Comparison of ENCODE assay signal across 9 cellular contexts in the genomic region with DNA sequence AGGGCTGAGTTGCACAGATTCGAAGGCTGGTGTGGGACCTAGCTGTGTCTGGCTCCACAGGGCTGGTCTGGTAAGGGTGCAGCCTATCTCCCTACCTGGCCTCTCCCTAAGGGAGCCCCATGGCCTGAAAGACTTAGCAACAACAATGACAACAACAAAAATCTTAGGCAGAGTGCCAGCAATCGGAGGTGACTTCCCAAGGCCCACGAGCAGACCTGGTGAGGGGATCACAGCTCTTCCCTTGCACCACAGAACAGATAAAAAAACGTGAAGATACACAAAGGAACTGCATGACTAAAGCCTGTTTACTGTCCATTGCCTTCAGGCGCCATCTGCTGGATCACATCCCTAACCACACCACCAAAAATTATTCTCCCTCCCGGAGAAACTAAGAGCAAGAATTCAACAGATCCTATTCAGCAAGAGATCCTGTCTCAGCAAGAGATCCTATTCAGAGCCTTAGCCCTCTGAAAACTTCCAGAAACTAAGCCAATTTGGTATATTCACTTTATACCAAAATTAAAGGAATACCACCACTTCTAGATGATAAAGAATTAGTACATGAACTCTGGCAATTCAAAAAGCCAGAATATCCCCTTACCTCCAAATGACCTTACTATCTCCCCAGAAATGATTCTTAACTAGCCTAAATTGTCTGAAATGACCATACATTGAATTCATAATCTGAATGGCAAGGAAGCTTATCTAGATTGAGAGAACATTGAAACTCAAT. TPM values are rescaled to one million over a fixed set of nuclear protein-coding genes. Genes with fewer than 3 reads are reported as not detected.
DNase-seq lines count a peak whose midpoint lies in the region; ATAC-seq and TF ChIP-seq lines count a peak whose summit lies in the region.
"Had no signal": no experiment of that assay in that cellular context is flagged by ENCODE, and none has a peak within 500 bp of the region (broad histone marks: within the 10 kb centered on the region; RNA-seq: fewer than 3 reads in every experiment).

No MANE protein-coding gene starts in this region.

- H3K4me1 Mint-ChIP-seq in CD8-positive, alpha-beta T cell (ENCODE audit: low read depth): peaks cover 3% of the 10 kb centered on the region
- peaks cover 18% of the 10 kb centered on the region for H3K4me1 Mint-ChIP-seq in nephron progenitor cell

- H3K4me3 ChIP-seq in CD8-positive, alpha-beta T cell (ENCODE audit: low read depth, low read length): no peak overlapping the region
- H3K4me3 ChIP-seq in esophagus squamous epithelium (no peak overlapping the region), vagina (no peak overlapping the region)

- TF ChIP-seq POLR2A in esophagus squamous epithelium (IDR thresholded peaks at IDR 0.05) (no peak), vagina (IDR thresholded peaks at IDR 0.05) (no peak)

- no peak overlapping the region for H3K4me3 Mint-ChIP-seq in CD8-positive, alpha-beta T cell
- no peak overlapping the region for H3K4me3 Mint-ChIP-seq in nephron progenitor cell

- DNase-seq in CD8-positive, alpha-beta T cell: peak in 5 of 7 experiments; percentile 10 to 44 (median 22)
- peak; percentile 14 for DNase-seq in NCI-H524 treated with DMSO at 0.1 percent for 48 hours (lab: John Stamatoyannopoulos, UW)
- DNase-seq in activated CD8-positive, alpha-beta memory T cell treated with anti-CD3 and anti-CD28 coated beads, Interleukin-2, amount 50 U/mL, for 4 hours: peak; percentile 25
- DNase-seq in esophagus squamous epithelium (lab: John Stamatoyannopoulos, UW): no peak
- DNase-seq in nephron progenitor cell: peak; percentile 56
- no peak for DNase-seq in vagina (ENCODE audit: extremely low spot score in 2 of 2)

- peak; percentile 74 for ATAC-seq in CD8-positive, alpha-beta T cell
- ATAC-seq in GM18868 (IDR thresholded peaks at IDR 0.05; ENCODE audit: unreplicated experiment) (peak; percentile 46), HG03066 (IDR thresholded peaks at IDR 0.05; ENCODE audit: low read depth, unreplicated experiment) (peak; percentile 68)

- H3K27me3 Mint-ChIP-seq in CD8-positive, alpha-beta T cell (ENCODE audit: low read depth): peaks cover 21% of the 10 kb centered on the region
- H3K27me3 Mint-ChIP-seq in nephron progenitor cell (ENCODE audit: low read depth, poor library complexity): peaks cover 8% of the 10 kb centered on the region

- intact Hi-C loops in CD8-positive, alpha-beta T cell (cut with DNase I, micrococcal nuclease): loop anchor here (1.0 to 5.0 kb wide), 4 partner anchors 142 to 537 kb away; no protein-coding TSS in a partner anchor
- intact Hi-C loops in esophagus squamous epithelium (cut with DNase I): loop anchor here (5.0 kb wide), 1 partner anchor 287 kb away; no protein-coding TSS in a partner anchor
- intact Hi-C loops in vagina (cut with DNase I): no loop called here

- 0% methylated on average over 2 to 6 of the region's 6 CpGs for WGBS in esophagus squamous epithelium, 2 donors

- no peaks in the 10 kb centered on the region for H3K36me3 ChIP-seq in CD8-positive, alpha-beta T cell (ENCODE audit: insufficient read depth, low read length)
- H3K36me3 ChIP-seq in esophagus squamous epithelium (no peaks in the 10 kb centered on the region), vagina (no peaks in the 10 kb centered on the region)

- no peaks in the 10 kb centered on the region for H3K27me3 ChIP-seq in CD8-positive, alpha-beta T cell (ENCODE audit: insufficient read depth, low read length)
- H3K27me3 ChIP-seq in esophagus squamous epithelium: peaks cover 0 to 10% (median 0%) of the 10 kb centered on the region in 4 donors
- no peaks in the 10 kb centered on the region for H3K27me3 ChIP-seq in vagina

- H3K4me1 ChIP-seq in CD8-positive, alpha-beta T cell (ENCODE audit: insufficient read depth, low read length): no peaks in the 10 kb centered on the region
- no peaks in the 10 kb centered on the region for H3K4me1 ChIP-seq in esophagus squamous epithelium
- H3K4me1 ChIP-seq in vagina: no peaks in the 10 kb centered on the region

- CTCF ChIA-PET in CD8-positive, alpha-beta T cell (lab: Charles Lee): interaction anchor here (0.6 to 2.8 kb wide), 18 partner anchors 8 to 290 kb away, joined by 3 to 24 read pairs (median 3); no protein-coding TSS in a partner anchor

- H3K9me3 Mint-ChIP-seq in CD8-positive, alpha-beta T cell: no peaks in the 10 kb centered on the region
- no peaks in the 10 kb centered on the region for H3K9me3 Mint-ChIP-seq in nephron progenitor cell

- TF ChIP-seq CTCF in CD8-positive, alpha-beta T cell (IDR thresholded peaks at IDR 0.05): peak; percentile 66
- TF ChIP-seq CTCF in esophagus squamous epithelium (IDR thresholded peaks at IDR 0.05): peak; percentile 16 to 79 (median 52)
- TF ChIP-seq CTCF in nephron progenitor cell (IDR thresholded peaks at IDR 0.05): peak; percentile 64
- peak in 2 of 3 experiments; percentile 32 to 52 for TF ChIP-seq CTCF in vagina (IDR thresholded peaks at IDR 0.05)

- POLR2A ChIA-PET in CD8-positive, alpha-beta T cell (lab: Charles Lee): no interaction called here

- no peaks in the 10 kb centered on the region for H3K9me3 ChIP-seq in CD8-positive, alpha-beta T cell (ENCODE audit: low read length)
- no peaks in the 10 kb centered on the region for H3K9me3 ChIP-seq in esophagus squamous epithelium
- H3K9me3 ChIP-seq in vagina: no peaks in the 10 kb centered on the region

- H3K27ac ChIP-seq in CD8-positive, alpha-beta T cell (ENCODE audit: low read depth, low read length): no peak overlapping the region
- H3K27ac ChIP-seq in esophagus squamous epithelium (no peak overlapping the region), vagina (no peak overlapping the region)

- no peaks in the 10 kb centered on the region for H3K36me3 Mint-ChIP-seq in CD8-positive, alpha-beta T cell
- no peaks in the 10 kb centered on the region for H3K36me3 Mint-ChIP-seq in nephron progenitor cell (ENCODE audit: low read depth)

- no peak overlapping the region for H3K27ac Mint-ChIP-seq in CD8-positive, alpha-beta T cell
- no peak overlapping the region for H3K27ac Mint-ChIP-seq in nephron progenitor cell

RNA-seq across cellular contexts. Expression of a gene that starts 24.1 kb away (rescaled TPM):
- total RNA-seq in CD8-positive, alpha-beta T cell: not detected
- total RNA-seq in esophagus squamous epithelium (not detected), vagina (not detected)
- total RNA-seq: temporal lobe had no signal

RNA-seq across cellular contexts. Expression of a gene that starts 47.3 kb away (rescaled TPM):
- not detected for total RNA-seq in CD8-positive, alpha-beta T cell
- total RNA-seq in esophagus squamous epithelium (not detected), vagina (not detected)
- total RNA-seq: temporal lobe had no signal

Comparison
In these comparisons a context has a peak if more than half of its experiments do, and no peak if none do; other contexts are left out.
1. DNase-seq: peak in CD8-positive, alpha-beta T cell (5 of 7), NCI-H524 treated with DMSO at 0.1 percent for 48 hours (single experiment), activated CD8-positive, alpha-beta memory T cell treated with anti-CD3 and anti-CD28 coated beads, Interleukin-2, amount 50 U/mL, for 4 hours (single experiment) and nephron progenitor cell (single experiment); none in esophagus squamous epithelium (single experiment) and vagina (0 of 2).
2. Peak in every context shown above with its lines, with median percentiles within 50 percentile points of each other: ATAC-seq and CTCF ChIP-seq.